In the genomic region with DNA sequence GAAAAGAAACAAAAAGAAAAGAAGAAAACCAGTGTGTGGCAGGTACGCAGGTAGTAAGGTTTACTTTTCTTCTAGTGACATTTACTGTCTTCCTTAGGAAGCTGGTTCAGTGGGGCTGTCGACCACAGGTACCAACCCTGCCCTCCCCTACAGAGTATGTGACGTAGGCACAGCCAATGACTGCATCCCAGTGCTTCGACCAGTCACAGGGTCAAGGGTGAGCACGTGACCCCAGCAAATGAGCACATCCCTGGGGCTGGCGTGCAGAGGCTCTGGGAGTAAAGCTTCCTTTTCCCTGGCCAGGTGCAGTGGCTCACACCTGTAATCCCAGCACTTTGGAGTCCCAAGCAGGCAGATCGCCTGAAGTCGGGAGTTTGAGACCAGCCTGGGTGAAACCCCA, we compare ENCODE assay signal across 9 cellular contexts. TPM values are rescaled to one million over a fixed set of nuclear protein-coding genes. Genes with fewer than 3 reads are reported as not detected.
DNase-seq lines count a peak whose midpoint lies in the region; ATAC-seq lines count a peak whose summit lies in the region.
"Had no signal": no experiment of that assay in that cellular context is flagged by ENCODE, and none has a peak within 500 bp of the region (broad histone marks: within the 10 kb centered on the region; RNA-seq: fewer than 3 reads in every experiment).

No MANE protein-coding gene starts in this region.

- peak overlapping the region; percentile 98 for H3K4me2 ChIP-seq in Karpas-422 (ENCODE audit: low read depth, low read length, poor library complexity, severe bottlenecking)

- peak; percentile 8 for DNase-seq in NCI-H2227 (lab: John Stamatoyannopoulos, UW; ENCODE audit: unreplicated experiment)
- DNase-seq in NCI-H2227 treated with DMSO at 0.1 percent for 48 hours (lab: John Stamatoyannopoulos, UW), result no peak
- DNase-seq in Karpas-422, result peak; percentile 93
- DNase-seq in stimulated activated naive B cell treated with anti-CD40 and anti-IgM and Interleukin-4, amounts not matched to agents 10 μg/mL and 1 μg/mL and 100 μg/mL, for 72 hours, result peak; percentile 59
- no peak for DNase-seq in activated CD8-positive, alpha-beta memory T cell treated with anti-CD3 and anti-CD28 coated beads, Interleukin-2, amount 50 U/mL, for 48 hours
- no peak for DNase-seq in NCI-H526 treated with DMSO at 0.1 percent for 48 hours (lab: John Stamatoyannopoulos, UW)
- DNase-seq: NCI-H524 treated with DMSO at 0.1 percent for 48 hours had no signal

- no peaks in the 10 kb centered on the region for H3K27me3 ChIP-seq in Karpas-422 (ENCODE audit: low read length)

- peak; percentile 56 for ATAC-seq in HG02623 (IDR thresholded peaks at IDR 0.05; ENCODE audit: unreplicated experiment)
- ATAC-seq in stimulated activated naive B cell treated with anti-CD40 and anti-IgM and Interleukin-4, amounts not matched to agents 10 μg/mL and 1 μg/mL and 100 μg/mL, for 72 hours (replicated peaks), result peak; percentile 71 to 72
- no peak for ATAC-seq in activated T-helper 17 cell treated with anti-CD3 and anti-CD28 coated beads, Interleukin-2, amount 50 U/mL, for 72 hours (replicated peaks)

- peak overlapping the region; percentile 91 for H3K27ac Mint-ChIP-seq in stimulated activated naive B cell treated with anti-CD40 and anti-IgM and Interleukin-4, amounts not matched to agents 10 μg/mL and 1 μg/mL and 100 μg/mL, for 72 hours
- no peak overlapping the region for H3K27ac Mint-ChIP-seq in activated T-helper 17 cell treated with anti-CD3 and anti-CD28 coated beads, Interleukin-2, amount 50 U/mL, for 72 hours

- peak overlapping the region; percentile 86 for H3K4me3 ChIP-seq in Karpas-422 (ENCODE audit: low read length)

- no peaks in the 10 kb centered on the region for H4K20me1 ChIP-seq in Karpas-422 (ENCODE audit: insufficient read depth, low read depth, low read length)

- peak overlapping the region; percentile 97 for H3K27ac ChIP-seq in Karpas-422 (ENCODE audit: low read length)

- no peak overlapping the region for H2AFZ ChIP-seq in Karpas-422 (ENCODE audit: low read length)

- peaks cover 30 to 71% of the 10 kb centered on the region in 2 donors for H3K4me1 Mint-ChIP-seq in stimulated activated naive B cell treated with anti-CD40 and anti-IgM and Interleukin-4, amounts not matched to agents 10 μg/mL and 1 μg/mL and 100 μg/mL, for 72 hours
- no peaks in the 10 kb centered on the region for H3K4me1 Mint-ChIP-seq in activated T-helper 17 cell treated with anti-CD3 and anti-CD28 coated beads, Interleukin-2, amount 50 U/mL, for 72 hours

- H3K36me3 Mint-ChIP-seq in stimulated activated naive B cell treated with anti-CD40 and anti-IgM and Interleukin-4, amounts not matched to agents 10 μg/mL and 1 μg/mL and 100 μg/mL, for 72 hours, result peaks cover 0 to 4% of the 10 kb centered on the region in 2 donors
- no peaks in the 10 kb centered on the region for H3K36me3 Mint-ChIP-seq in activated T-helper 17 cell treated with anti-CD3 and anti-CD28 coated beads, Interleukin-2, amount 50 U/mL, for 72 hours (ENCODE audit: low read depth)

- H3K36me3 ChIP-seq in Karpas-422 (ENCODE audit: insufficient read depth, low read length), result no peaks in the 10 kb centered on the region

- H3K9me3 Mint-ChIP-seq in stimulated activated naive B cell treated with anti-CD40 and anti-IgM and Interleukin-4, amounts not matched to agents 10 μg/mL and 1 μg/mL and 100 μg/mL, for 72 hours, result no peaks in the 10 kb centered on the region
- no peaks in the 10 kb centered on the region for H3K9me3 Mint-ChIP-seq in activated T-helper 17 cell treated with anti-CD3 and anti-CD28 coated beads, Interleukin-2, amount 50 U/mL, for 72 hours

- H3K4me3 Mint-ChIP-seq in stimulated activated naive B cell treated with anti-CD40 and anti-IgM and Interleukin-4, amounts not matched to agents 10 μg/mL and 1 μg/mL and 100 μg/mL, for 72 hours, result peak overlapping the region; percentile 77 to 78
- H3K4me3 Mint-ChIP-seq in activated T-helper 17 cell treated with anti-CD3 and anti-CD28 coated beads, Interleukin-2, amount 50 U/mL, for 72 hours, result no peak overlapping the region

- H3K9me3 ChIP-seq in Karpas-422 (ENCODE audit: low read length), result no peaks in the 10 kb centered on the region

- H3K9me2 ChIP-seq in Karpas-422 (replicated peaks; ENCODE audit: insufficient read depth, low read length), result no peaks in the 10 kb centered on the region

- peak overlapping the region; percentile 97 for H3K9ac ChIP-seq in Karpas-422 (ENCODE audit: low read length)

- H3K27me3 Mint-ChIP-seq in stimulated activated naive B cell treated with anti-CD40 and anti-IgM and Interleukin-4, amounts not matched to agents 10 μg/mL and 1 μg/mL and 100 μg/mL, for 72 hours, result no peaks in the 10 kb centered on the region
- H3K27me3 Mint-ChIP-seq in activated T-helper 17 cell treated with anti-CD3 and anti-CD28 coated beads, Interleukin-2, amount 50 U/mL, for 72 hours, result no peaks in the 10 kb centered on the region

- peaks cover 62% of the 10 kb centered on the region for H3K4me1 ChIP-seq in Karpas-422 (ENCODE audit: low read length)

- peaks cover 53% of the 10 kb centered on the region for H3K79me2 ChIP-seq in Karpas-422 (ENCODE audit: low read length)

RNA-seq across cellular contexts. Expression of gene PLCG2, which starts 38.9 kb away (rescaled TPM):
- total RNA-seq in Karpas-422 (2014; rRNA removed; shearing (Covaris generic); ENCODE audit: low replicate concordance), result 574 and 580 TPM in 2 replicates
- 10 to 100 TPM in 1 of 2 donors, 1 to 10 TPM in 1; 6.6 to 11.0 TPM for total RNA-seq in activated T-helper 17 cell treated with anti-CD3 and anti-CD28 coated beads, Interleukin-2, amount 50 U/mL, for 72 hours

Comparison
In these comparisons a context has a peak if more than half of its experiments do, and no peak if none do; other contexts are left out.
1. DNase-seq: peak in NCI-H2227 (single experiment), Karpas-422 (single experiment) and stimulated activated naive B cell treated with anti-CD40 and anti-IgM and Interleukin-4, amounts not matched to agents 10 μg/mL and 1 μg/mL and 100 μg/mL, for 72 hours (single experiment); none in NCI-H2227 treated with DMSO at 0.1 percent for 48 hours (single experiment), activated CD8-positive, alpha-beta memory T cell treated with anti-CD3 and anti-CD28 coated beads, Interleukin-2, amount 50 U/mL, for 48 hours (single experiment) and NCI-H526 treated with DMSO at 0.1 percent for 48 hours (single experiment).
2. RNA of gene PLCG2, which starts 38.9 kb away (total RNA-seq): 574 to 580 TPM in Karpas-422; 6.6 to 11.0 TPM in activated T-helper 17 cell treated with anti-CD3 and anti-CD28 coated beads, Interleukin-2, amount 50 U/mL, for 72 hours; every median in the first group is over 10 times any median in the second.